ENCODE assay signal across 1 cellular context in genomic region chr16:56481468-56482112, GRCh38.
TF ChIP-seq lines count a peak whose summit lies in the region.

No MANE protein-coding gene starts in this region.

TF ChIP-seq in K562, 482 proteins besides CTCF, POLR2A, EP300 and RAD21 (continued from another document and continues in another):
- TF ChIP-seq ZNF398 (CRISPR knock-in tag; IDR thresholded peaks at IDR 0.05) = no peak
- TF ChIP-seq FOXP4 (CRISPR knock-in tag; IDR thresholded peaks at IDR 0.05; ENCODE audit: borderline replicate concordance) = no peak
- TF ChIP-seq GATAD2A (IDR thresholded peaks at IDR 0.05) = no peak
- TF ChIP-seq JUND (IDR thresholded peaks at IDR 0.05; ENCODE audit: borderline replicate concordance, low read depth, low read length) = no peak
- TF ChIP-seq JUND (tag; IDR thresholded peaks at IDR 0.05; ENCODE audit: borderline replicate concordance, low read depth, low read length) = 0 out of 3 replicates have a peak, but pooled peaks have one; percentile 23
- TF ChIP-seq RBM34 (IDR thresholded peaks at IDR 0.05; ENCODE audit: borderline replicate concordance, insufficient read depth, low read length) = no peak
- TF ChIP-seq ZNF584 (CRISPR knock-in tag; IDR thresholded peaks at IDR 0.05; ENCODE audit: low read depth) = no peak
- peak; percentile 23; the same call in 1 of the 2 replicates for TF ChIP-seq L3MBTL2 (IDR thresholded peaks at IDR 0.05)
- TF ChIP-seq DMBX1 (CRISPR knock-in tag; IDR thresholded peaks at IDR 0.05; ENCODE audit: borderline replicate concordance) = 0 out of 2 replicates have a peak, but pooled peaks have one; percentile 21
- TF ChIP-seq CSDE1 (IDR thresholded peaks at IDR 0.05) = no peak
- no peak for TF ChIP-seq CBX1 (IDR thresholded peaks at IDR 0.05; ENCODE audit: low read depth)
- no peak for TF ChIP-seq MBD1 (CRISPR knock-in tag; IDR thresholded peaks at IDR 0.05)
- no peak for TF ChIP-seq KDM1A (IDR thresholded peaks at IDR 0.05)
- no peak for TF ChIP-seq HNRNPK (IDR thresholded peaks at IDR 0.05; ENCODE audit: low read depth, low read length, poor library complexity, severe bottlenecking)
- no peak for TF ChIP-seq ZNF277 (CRISPR knock-in tag; IDR thresholded peaks at IDR 0.05; ENCODE audit: borderline replicate concordance)
- no peak for TF ChIP-seq FOXA1 (IDR thresholded peaks at IDR 0.05; ENCODE audit: borderline replicate concordance)
- TF ChIP-seq CBFA2T3 (IDR thresholded peaks at IDR 0.05) = peak; percentile 31; the same call in 1 of the 2 replicates
- TF ChIP-seq ZNF766 (CRISPR knock-in tag; conservative IDR thresholded peaks at IDR 0.05) = 0 out of 2 replicates have a peak, but pooled peaks have one; percentile 60
- no peak for TF ChIP-seq ZBED1 (IDR thresholded peaks at IDR 0.05)
- no peak for TF ChIP-seq TCF7L2 (IDR thresholded peaks at IDR 0.05; ENCODE audit: low read depth, low read length)
- no peak for TF ChIP-seq NFATC3 (IDR thresholded peaks at IDR 0.05)
- no peak for TF ChIP-seq E2F6 (IDR thresholded peaks at IDR 0.05; ENCODE audit: borderline replicate concordance in 1 of 2, extremely low read depth in 1 of 2, insufficient read depth in 1 of 2, insufficient read length in 1 of 2, low read depth in 1 of 2, low read length in 1 of 2, poor library complexity in 1 of 2, severe bottlenecking in 1 of 2)
- TF ChIP-seq MCM2 (IDR thresholded peaks at IDR 0.05; ENCODE audit: low read depth) = no peak
- TF ChIP-seq ZNF140 (CRISPR knock-in tag; IDR thresholded peaks at IDR 0.05) = no peak
- no peak for TF ChIP-seq CREB3 (tag; conservative IDR thresholded peaks at IDR 0.05; ENCODE audit: low read depth)
- TF ChIP-seq SMARCA4 (IDR thresholded peaks at IDR 0.05) = peak; percentile 29; the same call in 1 of the 2 replicates
- TF ChIP-seq PRDM10 (IDR thresholded peaks at IDR 0.05; ENCODE audit: partially characterized antibody) = no peak
- TF ChIP-seq HNRNPL (IDR thresholded peaks at IDR 0.05; ENCODE audit: low read depth, low read length) = no peak
- TF ChIP-seq ARNT (IDR thresholded peaks at IDR 0.05) = no peak
- TF ChIP-seq ZNF324 (CRISPR knock-in tag; IDR thresholded peaks at IDR 0.05) = no peak
- TF ChIP-seq FOSL1 (tag; conservative IDR thresholded peaks at IDR 0.05) = 0 out of 2 replicates have a peak, but pooled peaks have one; percentile 27
- no peak for TF ChIP-seq MAFF (IDR thresholded peaks at IDR 0.05; ENCODE audit: low read length)
- no peak for TF ChIP-seq SREBF1 (IDR thresholded peaks at IDR 0.05; ENCODE audit: borderline replicate concordance, low read depth, low read length)
- TF ChIP-seq STAT6 (CRISPR knock-in tag; IDR thresholded peaks at IDR 0.05) = no peak
- no peak for TF ChIP-seq MYNN (IDR thresholded peaks at IDR 0.05)
- no peak for TF ChIP-seq MYNN (CRISPR knock-in tag; IDR thresholded peaks at IDR 0.05)
- no peak for TF ChIP-seq ZNF695 (CRISPR knock-in tag; IDR thresholded peaks at IDR 0.05)
- no peak for TF ChIP-seq HMG20A (CRISPR knock-in tag; conservative IDR thresholded peaks at IDR 0.05)
- TF ChIP-seq RCOR1 (IDR thresholded peaks at IDR 0.05; ENCODE audit: borderline replicate concordance in 1 of 2, low read depth in 2 of 2, low read length in 2 of 2) = peak in 1 of 2 experiments; percentile 42; a peak in 1 of 4 replicates
- TF ChIP-seq LCOR (CRISPR knock-in tag; IDR thresholded peaks at IDR 0.05) = no peak
- TF ChIP-seq NR2F6 (CRISPR knock-in tag; IDR thresholded peaks at IDR 0.05) = no peak
- TF ChIP-seq ZNF592 (IDR thresholded peaks at IDR 0.05) = no peak
- TF ChIP-seq MAFK (IDR thresholded peaks at IDR 0.05; ENCODE audit: low read length) = no peak
- TF ChIP-seq GTF2F1 (IDR thresholded peaks at IDR 0.05; ENCODE audit: low read depth, low read length) = no peak
- peak; percentile 83 for TF ChIP-seq MEIS2 (IDR thresholded peaks at IDR 0.05; ENCODE audit: partially characterized antibody)
- TF ChIP-seq DPF2 (IDR thresholded peaks at IDR 0.05) = peak; percentile 42; the same call in 1 of the 2 replicates
- peak; percentile 58 for TF ChIP-seq RBBP5 (IDR thresholded peaks at IDR 0.05; ENCODE audit: borderline replicate concordance, insufficient read depth, low read length, poor library complexity, severe bottlenecking)
- no peak for TF ChIP-seq HCFC1 (IDR thresholded peaks at IDR 0.05; ENCODE audit: low read depth, low read length)
